Comparison of ENCODE assay signal across 12 cellular contexts in genomic region chr12:26422839-26423398, GRCh38.
DNase-seq lines count a peak whose midpoint lies in the region; ATAC-seq and FAIRE-seq lines count a peak whose summit lies in the region.
"Had no signal": no experiment of that assay in that cellular context is flagged by ENCODE, and none has a peak within 500 bp of the region (broad histone marks: within the 10 kb centered on the region; RNA-seq: fewer than 3 reads in every experiment).

No MANE protein-coding gene starts in this region.

- peaks cover 17% of the 10 kb centered on the region for H3K36me3 Mint-ChIP-seq in activated naive CD8-positive, alpha-beta T cell treated with anti-CD3 and anti-CD28 coated beads for 36 hours

- in situ Hi-C loops in KBM-7 (cut with MboI; ENCODE audit: low pct_unique_long_range_greater_than_20kb, low sequenced_read_pairs), result no loop called here

- H3K4me3 Mint-ChIP-seq in activated naive CD8-positive, alpha-beta T cell treated with anti-CD3 and anti-CD28 coated beads for 36 hours, result no peak overlapping the region
- H3K4me3 Mint-ChIP-seq: CD4-positive, alpha-beta memory T cell; nephron had no signal

- no peaks in the 10 kb centered on the region for H3K4me1 Mint-ChIP-seq in activated naive CD8-positive, alpha-beta T cell treated with anti-CD3 and anti-CD28 coated beads for 36 hours
- H3K4me1 Mint-ChIP-seq: CD4-positive, alpha-beta memory T cell had no signal

- H3K27ac Mint-ChIP-seq in activated naive CD8-positive, alpha-beta T cell treated with anti-CD3 and anti-CD28 coated beads for 36 hours, result no peak overlapping the region
- H3K27ac Mint-ChIP-seq: CD4-positive, alpha-beta memory T cell; nephron had no signal

- peak; percentile 93 for FAIRE-seq in islet of Langerhans (lab: Jason Lieb, UNC)
- FAIRE-seq: bronchial epithelial cell had no signal

- peaks cover 2% of the 10 kb centered on the region for H3K9me3 Mint-ChIP-seq in activated naive CD8-positive, alpha-beta T cell treated with anti-CD3 and anti-CD28 coated beads for 36 hours
- H3K9me3 Mint-ChIP-seq: CD4-positive, alpha-beta memory T cell had no signal

- ATAC-seq in GM19023 (IDR thresholded peaks at IDR 0.05; ENCODE audit: unreplicated experiment) (peak; percentile 64), GM21619 (IDR thresholded peaks at IDR 0.05; ENCODE audit: unreplicated experiment) (peak; percentile 52), HG03108 (IDR thresholded peaks at IDR 0.05; ENCODE audit: unreplicated experiment) (peak; percentile 69)

- DNase-seq in activated naive CD8-positive, alpha-beta T cell treated with anti-CD3 and anti-CD28 coated beads for 36 hours, result no peak
- no peak for DNase-seq in NCI-H1092 treated with DMSO at 0.1 percent for 48 hours (lab: John Stamatoyannopoulos, UW)
- no peak for DNase-seq in NCI-H226
- DNase-seq in KBM-7, result no peak
- DNase-seq: activated CD4-positive, alpha-beta T cell treated with anti-CD3 and anti-CD28 coated beads, Interleukin-2, amount 50 U/mL, for 48 hours; CD4-positive, alpha-beta memory T cell had no signal

- H3K27me3 Mint-ChIP-seq in activated naive CD8-positive, alpha-beta T cell treated with anti-CD3 and anti-CD28 coated beads for 36 hours, result no peaks in the 10 kb centered on the region
- H3K27me3 Mint-ChIP-seq: CD4-positive, alpha-beta memory T cell had no signal
